In genomic region chr9:135907446-135908333, GRCh38 we compare ENCODE assay signal across 8 cellular contexts. TPM values are rescaled to one million over a fixed set of nuclear protein-coding genes. Genes with fewer than 3 reads are reported as not detected.
DNase-seq lines count a peak whose midpoint lies in the region; ATAC-seq and TF ChIP-seq lines count a peak whose summit lies in the region.

TSS of gene CAMSAP1 (minus strand) at chr9:135907546. CDS start at chr9:135907159, 387 bp downstream.

- peak within 1 kb of the TSS; percentile 77 for H3K4me3 ChIP-seq in Caco-2 (ENCODE audit: low read depth, low read length)
- H3K4me3 ChIP-seq in HUES6 (ENCODE audit: low read depth, low read length), result peak within 1 kb of the TSS; percentile 98
- H3K4me3 ChIP-seq in NT2/D1 (ENCODE audit: insufficient read length, low read depth), result peak within 1 kb of the TSS; percentile 73
- H3K4me3 ChIP-seq in endodermal cell (ENCODE audit: low read length), result peak within 1 kb of the TSS; percentile 99

- BruUV-seq in Caco-2 (replicated peaks; lab: Mats Ljungman, UMichigan), result no TSS peak

- intact Hi-C loops in Caco-2 (cut with micrococcal nuclease; ENCODE audit: unreplicated experiment), result loop anchor here (5.0 kb wide), 1 partner anchor 45 kb away; no protein-coding TSS in a partner anchor

- DNase-seq in Caco-2 (peak; percentile 92 to 95), NT2/D1 (ENCODE audit: low read depth, low spot score) (peak; percentile 90), endodermal cell (peak; percentile 98), mesenteric fat pad (ENCODE audit: low spot score) (peak; percentile 98)
- DNase-seq in activated CD8-positive, alpha-beta memory T cell treated with anti-CD3 and anti-CD28 coated beads, Interleukin-2, amount 50 U/mL, for 1 hour (ENCODE audit: extremely low read depth), result peak; percentile 78
- peak; percentile 85 for DNase-seq in stimulated activated CD8-positive, alpha-beta memory T cell treated with anti-CD3 and anti-CD28 coated beads, Interleukin-15, amount 100 ng/mL, for 1 hour (ENCODE audit: low read depth)

- H3K9me3 ChIP-seq in Caco-2 (no peaks in the 10 kb centered on the region; the same call in 1 of the 2 replicates), HUES6 (ENCODE audit: control insufficient read depth, insufficient read depth, low read depth, low read length) (peaks cover 13% of the 10 kb centered on the region), NT2/D1 (ENCODE audit: insufficient read depth, low read length) (no peaks in the 10 kb centered on the region), endodermal cell (ENCODE audit: control insufficient read depth, low read length) (peaks cover 43% of the 10 kb centered on the region)

- H3K9ac ChIP-seq in HUES6 (ENCODE audit: low read length) (peak within 1 kb of the TSS; percentile 83), NT2/D1 (ENCODE audit: insufficient read length, low read depth) (peak within 1 kb of the TSS; percentile 84), endodermal cell (ENCODE audit: extremely low read depth, low read length, poor library complexity, severe bottlenecking) (peak within 1 kb of the TSS; percentile 43)

- POLR2A ChIA-PET in Caco-2 (lab: Charles Lee), result interaction anchor here (0.6 to 0.7 kb wide), 8 partner anchors 15 to 1333 kb away, joined by 3 to 6 read pairs (median 4); partner anchors contain the start of gene UBAC1

- H3K27ac ChIP-seq in HUES6 (ENCODE audit: low read depth, low read length) (peak within 1 kb of the TSS; percentile 45; the same call in 1 of the 2 replicates), endodermal cell (ENCODE audit: low read depth, low read length) (peak within 1 kb of the TSS; percentile 80)

- H3K27me3 Mint-ChIP-seq in Caco-2 (ENCODE audit: insufficient read depth, unreplicated experiment) (no peaks in the 10 kb centered on the region), endodermal cell (ENCODE audit: insufficient read depth) (peaks cover 5% of the 10 kb centered on the region)

- H3K27ac Mint-ChIP-seq in Caco-2 (ENCODE audit: unreplicated experiment) (peak within 1 kb of the TSS; percentile 26), endodermal cell (peak within 1 kb of the TSS; percentile 90)

- H3K9me3 Mint-ChIP-seq in Caco-2 (ENCODE audit: unreplicated experiment) (peaks cover 12% of the 10 kb centered on the region), endodermal cell (peaks cover 41% of the 10 kb centered on the region)

- peaks cover 20% of the 10 kb centered on the region for H3K4me1 Mint-ChIP-seq in Caco-2 (ENCODE audit: low read depth, unreplicated experiment)
- peaks cover 30% of the 10 kb centered on the region for H3K4me1 Mint-ChIP-seq in endodermal cell

- TF ChIP-seq CTCF in Caco-2 (IDR thresholded peaks at IDR 0.05; ENCODE audit: insufficient read depth in 1 of 2, low read depth in 1 of 2, low read length in 1 of 2, severe bottlenecking in 1 of 2, unreplicated experiment in 1 of 2) (no peak), endodermal cell (conservative IDR thresholded peaks at IDR 0.05) (no peak)

- H3K4me1 ChIP-seq in Caco-2 (peaks cover 21% of the 10 kb centered on the region; the same call in 1 of the 2 replicates), HUES6 (ENCODE audit: control insufficient read depth, insufficient read depth, low read length) (peaks cover 19% of the 10 kb centered on the region), NT2/D1 (ENCODE audit: insufficient read depth, insufficient read length) (peaks cover 11% of the 10 kb centered on the region), endodermal cell (ENCODE audit: control insufficient read depth, insufficient read depth, low read length) (peaks cover 3% of the 10 kb centered on the region)

- no peaks in the 10 kb centered on the region for H3K27me3 ChIP-seq in Caco-2 (replicated peaks; ENCODE audit: control insufficient read depth, insufficient read depth, low read length)
- H3K27me3 ChIP-seq in HUES6 (ENCODE audit: control insufficient read depth, insufficient read depth, low read length), result no peaks in the 10 kb centered on the region
- no peaks in the 10 kb centered on the region for H3K27me3 ChIP-seq in NT2/D1 (ENCODE audit: insufficient read depth, insufficient read length)
- H3K27me3 ChIP-seq in endodermal cell (ENCODE audit: control insufficient read depth, insufficient read depth, low read length, poor library complexity, severe bottlenecking), result no peaks in the 10 kb centered on the region

- WGBS in endodermal cell (ENCODE audit: insufficient coverage in 1 of 2, insufficient read length in 1 of 2), 2 experiments, result 1 to 3% methylated on average over 28 to 108 of the region's 108 CpGs

- H3K36me3 Mint-ChIP-seq in Caco-2 (ENCODE audit: insufficient read depth, unreplicated experiment) (peaks cover 49% of the 10 kb centered on the region), endodermal cell (ENCODE audit: low read depth) (peaks cover 57% of the 10 kb centered on the region)

- H3K4me3 Mint-ChIP-seq in Caco-2 (ENCODE audit: unreplicated experiment) (peak within 1 kb of the TSS; percentile 75), endodermal cell (peak within 1 kb of the TSS; percentile 75)

- H3K36me3 ChIP-seq in Caco-2 (ENCODE audit: control insufficient read depth, insufficient read depth, low read length) (no peaks in the 10 kb centered on the region; the same call in 1 of the 2 replicates), HUES6 (ENCODE audit: control insufficient read depth, insufficient read depth, low read length) (peaks cover 30% of the 10 kb centered on the region), NT2/D1 (ENCODE audit: insufficient read depth, insufficient read length, low read length) (peaks cover 59% of the 10 kb centered on the region), endodermal cell (ENCODE audit: control insufficient read depth, insufficient read depth, low read length) (peaks cover 46% of the 10 kb centered on the region)

- CTCF ChIA-PET in Caco-2 (lab: Charles Lee), result interaction anchor here (0.5 to 0.8 kb wide), 6 partner anchors 11 to 1739 kb away, joined by 3 to 5 read pairs (median 4); partner anchors contain the start of gene UBAC1

- ATAC-seq in GM21381 (IDR thresholded peaks at IDR 0.05; ENCODE audit: unreplicated experiment), result peak; percentile 73

RNA-seq across cellular contexts. Expression of gene CAMSAP1, which starts in this region (rescaled TPM):
- total RNA-seq in Caco-2 (2022) (31.3 and 38.2 TPM in 2 replicates), endodermal cell (10 to 100 TPM; 40.1 to 43.1 TPM), mesenteric fat pad (35.3 TPM)
- polyA plus RNA-seq in endodermal cell (2013, experiment 1 of 2), result 36.8 TPM
- 37.7 TPM for polyA plus RNA-seq in endodermal cell (2013, experiment 2 of 2)

Comparison
In these comparisons a context has a peak if more than half of its experiments do, and no peak if none do; other contexts are left out.
1. Peak in every context shown above with its lines: DNase-seq, ATAC-seq, H3K4me3 ChIP-seq and H3K27ac ChIP-seq.